ENCODE assay signal across 8 cellular contexts in genomic region chr16:14202697-14203096, GRCh38.
A peak's percentile ranks its signal among the peaks of the same experiment; 100 is the strongest.
DNase-seq lines count a peak whose midpoint lies in the region; ATAC-seq and TF ChIP-seq lines count a peak whose summit lies in the region.

No MANE protein-coding gene starts in this region.

- H3K36me3 ChIP-seq in hepatocyte (replicated peaks; ENCODE audit: insufficient read depth, low read depth): no peaks in the 10 kb centered on the region
- no peaks in the 10 kb centered on the region for H3K36me3 ChIP-seq in upper lobe of right lung

- H3K79me2 ChIP-seq in hepatocyte: peaks cover 19% of the 10 kb centered on the region

- no peaks in the 10 kb centered on the region for H3K9me2 ChIP-seq in hepatocyte (replicated peaks; ENCODE audit: insufficient read depth)

- H4K20me1 ChIP-seq in hepatocyte (ENCODE audit: insufficient read depth, poor library complexity, severe bottlenecking): no peaks in the 10 kb centered on the region

- H3K4me1 ChIP-seq in hepatocyte (ENCODE audit: insufficient read depth): peaks cover 7% of the 10 kb centered on the region
- H3K4me1 ChIP-seq in upper lobe of right lung: peaks cover 11% of the 10 kb centered on the region

- H3K4me3 ChIP-seq in hepatocyte: no peak overlapping the region
- peak overlapping the region; percentile 11 for H3K4me3 ChIP-seq in upper lobe of right lung

- no peak for DNase-seq in Right ventricle myocardium superior
- no peak for DNase-seq in cardiac septum (ENCODE audit: low spot score)
- peak; percentile 79 for DNase-seq in SHP77 treated with DMSO at 0.1 percent for 48 hours (lab: John Stamatoyannopoulos, UW)
- DNase-seq in hepatocyte (ENCODE audit: low spot score): peak; percentile 31
- no peak for DNase-seq in upper lobe of right lung
- no peak for DNase-seq in activated T-cell treated with anti-CD3 and anti-CD28 coated beads, Interleukin-2, amount 50 U/mL, for 1 hour

- H3K27ac ChIP-seq in hepatocyte: peak overlapping the region; percentile 13
- peak overlapping the region; percentile 53 for H3K27ac ChIP-seq in upper lobe of right lung

- ATAC-seq in Right ventricle myocardium superior (ENCODE audit: poor library complexity) (peak; percentile 49), upper lobe of right lung (no peak), HG03571 (IDR thresholded peaks at IDR 0.05; ENCODE audit: unreplicated experiment) (no peak), HG02642 (IDR thresholded peaks at IDR 0.05; ENCODE audit: poor library complexity, unreplicated experiment) (no peak)

- H2AFZ ChIP-seq in hepatocyte: no peak overlapping the region

- H3K9me3 ChIP-seq in hepatocyte (ENCODE audit: low read depth) (no peaks in the 10 kb centered on the region), upper lobe of right lung (no peaks in the 10 kb centered on the region)

- H3K27me3 ChIP-seq in hepatocyte (no peaks in the 10 kb centered on the region), upper lobe of right lung (no peaks in the 10 kb centered on the region)

- no peak overlapping the region for H3K4me2 ChIP-seq in hepatocyte

- intact Hi-C loops in Right ventricle myocardium superior (cut with DNase I) (no loop called here), cardiac septum (cut with DNase I) (no loop called here), upper lobe of right lung (cut with DNase I) (no loop called here)

- TF ChIP-seq CTCF in hepatocyte (IDR thresholded peaks at IDR 0.05; ENCODE audit: poor library complexity) (no peak), upper lobe of right lung (IDR thresholded peaks at IDR 0.05) (peak; percentile 42)

Comparison
In these comparisons a context has a peak if more than half of its experiments do, and no peak if none do; other contexts are left out.
1. DNase-seq: peak in SHP77 treated with DMSO at 0.1 percent for 48 hours (single experiment) and hepatocyte (single experiment); none in Right ventricle myocardium superior (single experiment), cardiac septum (single experiment), upper lobe of right lung (single experiment) and activated T-cell treated with anti-CD3 and anti-CD28 coated beads, Interleukin-2, amount 50 U/mL, for 1 hour (single experiment).